14 cellular contexts compared by ENCODE assay signal in the genomic region with DNA sequence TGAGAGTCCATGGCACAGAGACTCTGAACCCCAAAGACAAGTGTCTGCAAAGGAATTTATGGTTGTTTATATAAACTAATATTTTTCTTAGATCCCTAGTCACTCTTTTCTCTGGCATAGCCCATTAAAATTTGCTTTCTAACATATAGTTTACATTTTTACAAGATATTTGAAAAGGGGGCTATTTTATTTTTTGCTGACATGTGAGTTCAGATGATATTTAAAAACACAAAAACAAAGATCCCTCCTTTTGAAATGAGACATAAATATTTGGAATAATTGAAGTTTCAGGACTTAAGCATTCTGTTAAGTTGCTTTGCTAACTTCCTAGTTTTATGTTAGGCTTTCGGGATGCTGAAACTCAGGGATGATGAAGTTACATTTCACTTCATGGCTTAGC.
"Had no signal": no experiment of that assay in that cellular context is flagged by ENCODE, and none has a peak within 500 bp of the region (broad histone marks: within the 10 kb centered on the region; RNA-seq: fewer than 3 reads in every experiment).

No MANE protein-coding gene starts in this region.

- DNase-seq: activated CD4-positive, alpha-beta T cell treated with anti-CD3 and anti-CD28 coated beads, Interleukin-2, amount 50 U/mL, for 48 hours; aorta; dorsolateral prefrontal cortex; foreskin melanocyte; heart left ventricle; left lung; retina; stimulated activated CD4-positive, alpha-beta T cell treated with anti-CD3 and anti-CD28 coated beads, Interleukin-4, amount 100 ng/mL, for 4 hours; T-helper 1 cell had no signal

- H3K4me3 ChIP-seq: dorsolateral prefrontal cortex, heart left ventricle, left lung, tibial nerve had no signal

- H3K9me3 ChIP-seq: heart left ventricle, left lung, tibial nerve had no signal

- H3K9me3 Mint-ChIP-seq: activated T-helper 2 cell treated with anti-CD3 and anti-CD28 coated beads, Interferon-gamma antibody, Interleukin-2, Interleukin-4, amounts not matched to agents 10 μg/mL and 5 μg/mL and 100 μg/mL, durations not matched to agents 14 hours and 24 hours and 36 hours had no signal

- H3K4me1 ChIP-seq: parathyroid adenoma had no signal

- H3K36me3 ChIP-seq: left lung had no signal

- H3K27me3 ChIP-seq: dorsolateral prefrontal cortex, heart left ventricle, left lung, tibial nerve had no signal

- ATAC-seq: activated CD4-positive, CD25-positive, alpha-beta regulatory T cell treated with anti-CD3 and anti-CD28 coated beads, Interleukin-2, amount 50 U/mL, for 24 hours; activated naive CD4-positive, alpha-beta T cell treated with anti-CD3 and anti-CD28 coated beads, Interleukin-2, amount 50 U/mL, for 72 hours; heart left ventricle had no signal

- H3K27ac ChIP-seq: dorsolateral prefrontal cortex, tibial nerve had no signal
